In the genomic region with DNA sequence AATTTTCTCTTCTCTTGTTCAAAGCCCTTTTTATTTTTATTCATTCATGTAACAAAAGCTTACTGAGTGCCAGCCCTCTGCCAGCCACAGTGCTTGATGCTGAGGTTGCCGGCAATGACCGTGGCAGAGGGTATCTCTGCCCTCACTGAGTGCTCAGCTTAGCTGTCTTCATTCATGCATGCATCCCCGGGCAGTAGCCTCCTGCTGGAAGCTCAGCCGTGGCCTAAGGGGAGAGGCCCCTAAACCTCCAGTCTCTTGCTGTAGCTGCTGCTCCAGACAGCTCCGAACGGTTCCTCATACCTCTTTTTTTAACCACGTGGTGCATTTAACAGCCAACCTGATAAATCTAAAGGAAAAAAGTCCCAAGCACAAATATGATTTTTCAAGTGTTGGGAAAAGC, we compare ENCODE assay signal across 25 cellular contexts. TPM values are rescaled to one million over a fixed set of nuclear protein-coding genes. Genes with fewer than 3 reads are reported as not detected.
"Had no signal": no experiment of that assay in that cellular context is flagged by ENCODE, and none has a peak within 500 bp of the region (broad histone marks: within the 10 kb centered on the region; RNA-seq: fewer than 3 reads in every experiment).

No MANE protein-coding gene starts in this region.

- H3K27me3 ChIP-seq: ascending aorta, breast epithelium, colonic mucosa had no signal

- H3K36me3 ChIP-seq: ascending aorta, breast epithelium, cardiac muscle cell, colonic mucosa, esophagus squamous epithelium, gastroesophageal sphincter had no signal

- DNase-seq: activated CD4-positive, alpha-beta memory T cell treated with anti-CD3 and anti-CD28 coated beads, Interleukin-2, amount 10 ng/mL, durations not matched to agents 7 days and 5 days; activated CD4-positive, alpha-beta T cell treated with anti-CD3 and anti-CD28 coated beads for 48 hours; activated CD4-positive, alpha-beta T cell treated with anti-CD3 and anti-CD28 coated beads, Interleukin-2, amount 50 U/mL, for 4 hours; activated effector memory CD4-positive, alpha-beta T cell treated with Interleukin-2 at 50 U/mL for 16 hours; activated gamma-delta T cell treated with Interleukin-2 at 50 U/mL for 16 hours; activated naive CD4-positive, alpha-beta T cell treated with anti-CD3 and anti-CD28 coated beads, Interleukin-2, amount 50 U/mL, for 16 hours; activated naive CD4-positive, alpha-beta T cell treated with Interleukin-2 at 50 U/mL for 16 hours; activated T-cell treated with anti-CD3 and anti-CD28 coated beads, Interleukin-2, amount 50 U/mL, for 4 hours; amygdala; central memory CD4-positive, alpha-beta T cell; cerebellar nuclear complex; colonic mucosa; effector CD8-positive, alpha-beta T cell; esophagus squamous epithelium; foreskin melanocyte; head of caudate nucleus; T-helper 2 cell had no signal

- H3K4me3 Mint-ChIP-seq: activated CD4-positive, alpha-beta memory T cell treated with anti-CD3 and anti-CD28 coated beads, Interleukin-2, amount 10 ng/mL, durations not matched to agents 7 days and 5 days; activated naive CD8-positive, alpha-beta T cell; activated T-cell treated with anti-CD3 and anti-CD28 coated beads, Interleukin-2, amount 50 U/mL, for 4 hours; activated T-helper 17 cell treated with anti-CD3 and anti-CD28 coated beads, Interleukin-2, amount 50 U/mL, for 72 hours; brain had no signal

- H3K36me3 Mint-ChIP-seq: activated naive CD8-positive, alpha-beta T cell; brain had no signal

- H3K27ac ChIP-seq: ascending aorta, breast epithelium, cardiac muscle cell, colonic mucosa, epithelial cell of prostate, esophagus squamous epithelium, gastroesophageal sphincter had no signal

- H3K9me3 Mint-ChIP-seq: activated CD4-positive, alpha-beta memory T cell treated with anti-CD3 and anti-CD28 coated beads, Interleukin-2, amount 10 ng/mL, durations not matched to agents 7 days and 5 days; activated T-cell treated with anti-CD3 and anti-CD28 coated beads, Interleukin-2, amount 50 U/mL, for 4 hours; activated T-helper 17 cell treated with anti-CD3 and anti-CD28 coated beads, Interleukin-2, amount 50 U/mL, for 72 hours; brain had no signal

- ATAC-seq: activated T-cell treated with anti-CD3 and anti-CD28 coated beads, Interleukin-2, amount 50 U/mL, for 4 hours; activated T-helper 17 cell treated with anti-CD3 and anti-CD28 coated beads, Interleukin-2, amount 50 U/mL, for 72 hours; gastroesophageal sphincter had no signal

- H3K4me1 ChIP-seq: ascending aorta, breast epithelium, colonic mucosa, esophagus squamous epithelium, gastroesophageal sphincter had no signal

- H3K9me3 ChIP-seq: ascending aorta, breast epithelium, colonic mucosa, esophagus squamous epithelium, gastroesophageal sphincter had no signal

- H3K4me3 ChIP-seq: ascending aorta, breast epithelium, cardiac muscle cell, colonic mucosa, esophagus squamous epithelium, gastroesophageal sphincter had no signal

- H3K27ac Mint-ChIP-seq: activated CD4-positive, alpha-beta memory T cell treated with anti-CD3 and anti-CD28 coated beads, Interleukin-2, amount 10 ng/mL, durations not matched to agents 7 days and 5 days; activated naive CD8-positive, alpha-beta T cell; activated T-helper 17 cell treated with anti-CD3 and anti-CD28 coated beads, Interleukin-2, amount 50 U/mL, for 72 hours; brain had no signal

- H3K4me1 Mint-ChIP-seq: activated CD4-positive, alpha-beta memory T cell treated with anti-CD3 and anti-CD28 coated beads, Interleukin-2, amount 10 ng/mL, durations not matched to agents 7 days and 5 days; activated T-helper 17 cell treated with anti-CD3 and anti-CD28 coated beads, Interleukin-2, amount 50 U/mL, for 72 hours; brain had no signal

RNA-seq across cellular contexts. Expression of a gene that starts 54.1 kb away (rescaled TPM):
- total RNA-seq: activated CD4-positive, alpha-beta memory T cell treated with anti-CD3 and anti-CD28 coated beads, Interleukin-2, amount 10 ng/mL, durations not matched to agents 7 days and 5 days; activated T-helper 17 cell treated with anti-CD3 and anti-CD28 coated beads, Interleukin-2, amount 50 U/mL, for 72 hours had no signal
